Comparison of ENCODE assay signal across 8 cellular contexts in the genomic region with DNA sequence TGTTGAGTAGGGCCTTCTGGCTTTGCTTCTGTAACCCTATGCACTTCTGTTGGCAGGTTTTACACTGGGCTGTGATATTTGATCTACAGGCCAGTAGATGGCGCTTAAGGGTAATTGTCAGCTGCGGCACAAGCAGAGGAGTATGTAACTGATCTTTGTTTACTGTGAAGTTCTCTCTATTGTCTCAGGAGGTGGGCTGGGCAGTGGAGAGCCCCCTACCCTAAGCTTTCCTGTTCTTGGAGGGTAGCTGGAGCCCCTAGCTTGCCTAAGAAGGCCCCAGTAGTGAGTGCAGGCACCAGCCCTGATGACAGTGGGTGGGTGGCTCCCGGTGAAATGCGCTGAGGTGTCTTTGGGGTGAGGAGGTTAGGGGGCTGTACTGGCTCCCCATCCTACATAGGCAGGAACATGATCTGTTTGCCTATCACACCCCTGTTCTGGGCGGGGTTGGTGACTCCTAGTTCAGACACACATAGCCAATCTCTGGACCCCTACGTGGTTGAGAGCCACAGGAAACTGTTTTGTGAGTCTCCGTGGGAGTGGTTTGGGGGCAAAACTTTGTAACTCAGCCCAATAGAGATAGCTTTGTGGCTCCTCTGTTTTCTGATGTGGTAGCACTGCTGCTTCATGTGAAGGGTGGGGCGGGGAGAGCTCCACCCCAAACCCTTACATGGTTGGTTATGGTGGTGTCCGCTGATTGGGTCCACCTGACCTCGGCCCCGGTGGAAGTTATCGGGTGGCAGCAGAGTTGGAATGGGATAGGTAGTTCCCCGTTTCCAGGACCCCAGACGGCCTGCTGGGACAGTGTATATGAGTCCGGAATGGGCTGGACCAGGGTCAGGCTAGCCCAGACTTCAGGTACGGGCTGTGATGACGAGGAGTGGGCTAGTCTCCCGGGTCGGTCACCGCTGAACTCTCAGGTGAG.
DNase-seq lines count a peak whose midpoint lies in the region; ATAC-seq and TF ChIP-seq lines count a peak whose summit lies in the region.

No MANE protein-coding gene starts in this region.

- ATAC-seq in HG02759 (IDR thresholded peaks at IDR 0.05; ENCODE audit: unreplicated experiment) (peak; percentile 76), HG02973 (IDR thresholded peaks at IDR 0.05; ENCODE audit: unreplicated experiment) (no peak)

- TF ChIP-seq CTCF in coronary artery (IDR thresholded peaks at IDR 0.05) = peak; percentile 68

- peak overlapping the region; percentile 17 to 46 for H3K27ac ChIP-seq in coronary artery

- DNase-seq in GDM1 (lab: John Stamatoyannopoulos, UW) (peak; percentile 55), NCI-H2171 (lab: John Stamatoyannopoulos, UW) (peak; percentile 12), coronary artery (ENCODE audit: low spot score) (no peak), left kidney (ENCODE audit: low read depth, low spot score) (peak; percentile 88)
- DNase-seq in activated CD4-positive, CD25-positive, alpha-beta regulatory T cell treated with anti-CD3 and anti-CD28 coated beads, Interleukin-2, amount 50 U/mL, for 72 hours = peak; percentile 65
- DNase-seq in stimulated activated CD4-positive, alpha-beta T cell treated with anti-CD3 and anti-CD28 coated beads, Interleukin-2, amount 100 ng/mL, for 24 hours = peak; percentile 62 to 68

- H3K4me3 ChIP-seq in coronary artery = peak overlapping the region; percentile 66
